1 cellular context compared by ENCODE assay signal in the genomic region with DNA sequence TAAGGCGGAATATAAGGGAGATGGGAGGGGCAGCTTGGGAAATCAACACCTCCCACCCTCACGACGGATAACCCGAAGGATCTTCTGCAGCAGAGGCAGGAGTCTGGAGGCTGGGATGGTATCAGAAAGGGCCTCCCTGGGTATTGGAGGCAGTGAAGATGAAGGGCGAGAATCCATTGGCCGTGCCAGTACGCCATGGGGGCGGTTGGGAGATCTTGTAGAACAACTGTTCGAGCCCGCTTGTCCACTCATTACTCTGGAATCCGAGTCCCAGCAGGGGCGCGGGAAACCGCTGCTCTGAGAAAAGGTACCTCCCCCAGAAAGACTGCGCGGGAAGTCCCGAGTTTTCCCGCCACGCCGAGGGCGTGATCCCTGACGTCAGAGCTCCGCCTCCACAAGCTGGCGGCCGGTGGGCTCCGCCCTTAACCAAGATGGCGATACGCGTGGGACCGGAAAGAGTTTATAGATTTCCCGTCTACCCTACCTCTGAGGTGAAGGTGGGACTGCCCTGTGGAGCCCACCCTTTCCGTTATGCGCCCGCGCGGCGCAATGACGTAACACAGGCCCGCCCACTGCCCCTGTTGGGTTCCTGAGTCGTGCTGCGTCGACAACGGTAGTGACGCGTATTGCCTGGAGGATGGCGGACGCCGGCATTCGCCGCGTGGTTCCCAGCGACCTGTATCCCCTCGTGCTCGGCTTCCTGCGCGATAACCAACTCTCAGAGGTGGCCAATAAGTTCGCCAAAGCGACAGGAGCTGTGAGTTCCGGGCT.
A peak's percentile ranks its signal among the peaks of the same experiment; 100 is the strongest.
TF ChIP-seq lines count a peak whose summit lies in the region.

A gene (plus strand): TSS at position 616 of the 771 bp plus-strand sequence. CDS start 22 bp downstream, at position 638.

TF ChIP-seq in GM12878, 131 proteins besides CTCF, POLR2A, EP300 and RAD21 (continued from another document):
- TF ChIP-seq, protein P1, sequence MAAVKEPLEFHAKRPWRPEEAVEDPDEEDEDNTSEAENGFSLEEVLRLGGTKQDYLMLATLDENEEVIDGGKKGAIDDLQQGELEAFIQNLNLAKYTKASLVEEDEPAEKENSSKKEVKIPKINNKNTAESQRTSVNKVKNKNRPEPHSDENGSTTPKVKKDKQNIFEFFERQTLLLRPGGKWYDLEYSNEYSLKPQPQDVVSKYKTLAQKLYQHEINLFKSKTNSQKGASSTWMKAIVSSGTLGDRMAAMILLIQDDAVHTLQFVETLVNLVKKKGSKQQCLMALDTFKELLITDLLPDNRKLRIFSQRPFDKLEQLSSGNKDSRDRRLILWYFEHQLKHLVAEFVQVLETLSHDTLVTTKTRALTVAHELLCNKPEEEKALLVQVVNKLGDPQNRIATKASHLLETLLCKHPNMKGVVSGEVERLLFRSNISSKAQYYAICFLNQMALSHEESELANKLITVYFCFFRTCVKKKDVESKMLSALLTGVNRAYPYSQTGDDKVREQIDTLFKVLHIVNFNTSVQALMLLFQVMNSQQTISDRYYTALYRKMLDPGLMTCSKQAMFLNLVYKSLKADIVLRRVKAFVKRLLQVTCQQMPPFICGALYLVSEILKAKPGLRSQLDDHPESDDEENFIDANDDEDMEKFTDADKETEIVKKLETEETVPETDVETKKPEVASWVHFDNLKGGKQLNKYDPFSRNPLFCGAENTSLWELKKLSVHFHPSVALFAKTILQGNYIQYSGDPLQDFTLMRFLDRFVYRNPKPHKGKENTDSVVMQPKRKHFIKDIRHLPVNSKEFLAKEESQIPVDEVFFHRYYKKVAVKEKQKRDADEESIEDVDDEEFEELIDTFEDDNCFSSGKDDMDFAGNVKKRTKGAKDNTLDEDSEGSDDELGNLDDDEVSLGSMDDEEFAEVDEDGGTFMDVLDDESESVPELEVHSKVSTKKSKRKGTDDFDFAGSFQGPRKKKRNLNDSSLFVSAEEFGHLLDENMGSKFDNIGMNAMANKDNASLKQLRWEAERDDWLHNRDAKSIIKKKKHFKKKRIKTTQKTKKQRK (IDR thresholded peaks at IDR 0.05; ENCODE audit: low read depth, low read length) = no peak; the same call in 1 of the 2 replicates
- TF ChIP-seq BMI1 (IDR thresholded peaks at IDR 0.05; ENCODE audit: borderline replicate concordance) (no peak), ZZZ3 (IDR thresholded peaks at IDR 0.05; ENCODE audit: control insufficient read depth, insufficient read length, low read depth) (no peak), DPF2 (IDR thresholded peaks at IDR 0.05) (0 out of 2 replicates have a peak, but pooled peaks have one; percentile 43), NR2C1 (IDR thresholded peaks at IDR 0.05) (peak; percentile 92), SMAD5 (IDR thresholded peaks at IDR 0.05; ENCODE audit: low read depth) (peak; percentile 89), RAD51 (IDR thresholded peaks at IDR 0.05) (peak; percentile 23; the same call in 1 of the 2 replicates), RCOR1 (conservative IDR thresholded peaks at IDR 0.05; ENCODE audit: low read depth, low read length) (no peak), CREB1 (IDR thresholded peaks at IDR 0.05; ENCODE audit: low read depth) (peak; percentile 99), SIX5 (IDR thresholded peaks at IDR 0.05; ENCODE audit: low read depth, low read length, severe bottlenecking) (peak; percentile 70), RBBP5 (conservative IDR thresholded peaks at IDR 0.05) (no peak), JUND (IDR thresholded peaks at IDR 0.05; ENCODE audit: low read depth, low read length) (peak; percentile 70; the same call in 1 of the 2 replicates), KLF5 (IDR thresholded peaks at IDR 0.05; ENCODE audit: partially characterized antibody) (peak; percentile 94)
- TF ChIP-seq, protein P2, sequence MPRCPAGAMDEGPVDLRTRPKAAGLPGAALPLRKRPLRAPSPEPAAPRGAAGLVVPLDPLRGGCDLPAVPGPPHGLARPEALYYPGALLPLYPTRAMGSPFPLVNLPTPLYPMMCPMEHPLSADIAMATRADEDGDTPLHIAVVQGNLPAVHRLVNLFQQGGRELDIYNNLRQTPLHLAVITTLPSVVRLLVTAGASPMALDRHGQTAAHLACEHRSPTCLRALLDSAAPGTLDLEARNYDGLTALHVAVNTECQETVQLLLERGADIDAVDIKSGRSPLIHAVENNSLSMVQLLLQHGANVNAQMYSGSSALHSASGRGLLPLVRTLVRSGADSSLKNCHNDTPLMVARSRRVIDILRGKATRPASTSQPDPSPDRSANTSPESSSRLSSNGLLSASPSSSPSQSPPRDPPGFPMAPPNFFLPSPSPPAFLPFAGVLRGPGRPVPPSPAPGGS (IDR thresholded peaks at IDR 0.05; ENCODE audit: borderline replicate concordance, insufficient read depth, low read depth, low read length, poor library complexity, severe bottlenecking) = peak; percentile 82
- TF ChIP-seq, protein P3, sequence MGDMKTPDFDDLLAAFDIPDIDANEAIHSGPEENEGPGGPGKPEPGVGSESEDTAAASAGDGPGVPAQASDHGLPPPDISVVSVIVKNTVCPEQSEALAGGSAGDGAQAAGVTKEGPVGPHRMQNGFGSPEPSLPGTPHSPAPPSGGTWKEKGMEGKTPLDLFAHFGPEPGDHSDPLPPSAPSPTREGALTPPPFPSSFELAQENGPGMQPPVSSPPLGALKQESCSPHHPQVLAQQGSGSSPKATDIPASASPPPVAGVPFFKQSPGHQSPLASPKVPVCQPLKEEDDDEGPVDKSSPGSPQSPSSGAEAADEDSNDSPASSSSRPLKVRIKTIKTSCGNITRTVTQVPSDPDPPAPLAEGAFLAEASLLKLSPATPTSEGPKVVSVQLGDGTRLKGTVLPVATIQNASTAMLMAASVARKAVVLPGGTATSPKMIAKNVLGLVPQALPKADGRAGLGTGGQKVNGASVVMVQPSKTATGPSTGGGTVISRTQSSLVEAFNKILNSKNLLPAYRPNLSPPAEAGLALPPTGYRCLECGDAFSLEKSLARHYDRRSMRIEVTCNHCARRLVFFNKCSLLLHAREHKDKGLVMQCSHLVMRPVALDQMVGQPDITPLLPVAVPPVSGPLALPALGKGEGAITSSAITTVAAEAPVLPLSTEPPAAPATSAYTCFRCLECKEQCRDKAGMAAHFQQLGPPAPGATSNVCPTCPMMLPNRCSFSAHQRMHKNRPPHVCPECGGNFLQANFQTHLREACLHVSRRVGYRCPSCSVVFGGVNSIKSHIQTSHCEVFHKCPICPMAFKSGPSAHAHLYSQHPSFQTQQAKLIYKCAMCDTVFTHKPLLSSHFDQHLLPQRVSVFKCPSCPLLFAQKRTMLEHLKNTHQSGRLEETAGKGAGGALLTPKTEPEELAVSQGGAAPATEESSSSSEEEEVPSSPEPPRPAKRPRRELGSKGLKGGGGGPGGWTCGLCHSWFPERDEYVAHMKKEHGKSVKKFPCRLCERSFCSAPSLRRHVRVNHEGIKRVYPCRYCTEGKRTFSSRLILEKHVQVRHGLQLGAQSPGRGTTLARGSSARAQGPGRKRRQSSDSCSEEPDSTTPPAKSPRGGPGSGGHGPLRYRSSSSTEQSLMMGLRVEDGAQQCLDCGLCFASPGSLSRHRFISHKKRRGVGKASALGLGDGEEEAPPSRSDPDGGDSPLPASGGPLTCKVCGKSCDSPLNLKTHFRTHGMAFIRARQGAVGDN (IDR thresholded peaks at IDR 0.05) = no peak
TF ChIP-seq in GM12878: peak in this region for 66.
